In the genomic region with DNA sequence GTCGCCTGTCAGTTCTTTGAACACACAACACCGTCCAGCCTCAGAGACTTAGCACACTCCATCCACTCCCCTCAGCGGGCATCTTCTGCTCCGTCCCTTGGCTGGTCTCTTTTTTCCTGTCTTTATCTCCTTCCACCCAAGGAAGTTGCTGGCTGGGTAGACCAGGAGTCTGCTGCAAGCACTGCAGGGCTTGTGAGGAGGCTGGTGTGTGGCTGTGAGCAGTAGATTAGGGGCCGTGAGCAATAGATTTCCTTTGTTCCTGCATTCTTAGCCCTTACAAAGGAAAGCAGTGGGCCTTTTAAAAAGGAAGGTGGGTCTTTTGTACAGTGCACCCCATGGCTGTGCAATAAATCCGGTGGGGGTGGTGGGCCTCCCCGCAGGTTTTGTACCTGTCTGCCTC, we compare ENCODE assay signal across 22 cellular contexts.
DNase-seq lines count a peak whose midpoint lies in the region; ATAC-seq and TF ChIP-seq lines count a peak whose summit lies in the region.
"Had no signal": no experiment of that assay in that cellular context is flagged by ENCODE, and none has a peak within 500 bp of the region (broad histone marks: within the 10 kb centered on the region; RNA-seq: fewer than 3 reads in every experiment).

No MANE protein-coding gene starts in this region.

- TF ChIP-seq EP300 in upper lobe of left lung (IDR thresholded peaks at IDR 0.05): no peak

- no peaks in the 10 kb centered on the region; the same call in 1 of the 2 replicates for H3K27me3 Mint-ChIP-seq in WTC11 (ENCODE audit: low read depth)

- H3K4me3 ChIP-seq in HUES48 (ENCODE audit: low read depth, low read length) (no peak overlapping the region), gastrocnemius medialis (no peak overlapping the region), upper lobe of left lung (no peak overlapping the region)
- H3K4me3 ChIP-seq: colonic mucosa, testis had no signal

- H3K27ac ChIP-seq in HUES48 (ENCODE audit: low read depth, low read length) (peak overlapping the region; percentile 79), gastrocnemius medialis (peak overlapping the region; percentile 76 to 88 (median 83)), upper lobe of left lung (no peak overlapping the region)
- H3K27ac ChIP-seq: brain microvascular endothelial cell, colonic mucosa, parathyroid adenoma, testis had no signal

- CTCF ChIA-PET in WTC11 (lab: Charles Lee): interaction anchor here (0.6 to 2.9 kb wide), 3 partner anchors 8 to 44 kb away, joined by 3 to 11 read pairs (median 3); no protein-coding TSS in a partner anchor

- peaks cover 87% of the 10 kb centered on the region for H3K4me1 Mint-ChIP-seq in WTC11
- H3K4me1 Mint-ChIP-seq: activated CD4-positive, alpha-beta memory T cell treated with anti-CD3 and anti-CD28 coated beads, Interleukin-2, amount 10 ng/mL, durations not matched to agents 7 days and 5 days; activated naive CD8-positive, alpha-beta T cell treated with anti-CD3 and anti-CD28 coated beads, Interleukin-2, amount 50 U/mL, for 24 hours; naive B cell had no signal

- peak overlapping the region; percentile 57 for H3K27ac Mint-ChIP-seq in WTC11
- H3K27ac Mint-ChIP-seq: activated CD4-positive, alpha-beta memory T cell treated with anti-CD3 and anti-CD28 coated beads, Interleukin-2, amount 10 ng/mL, durations not matched to agents 7 days and 5 days; activated naive CD8-positive, alpha-beta T cell treated with anti-CD3 and anti-CD28 coated beads, Interleukin-2, amount 50 U/mL, for 24 hours had no signal

- no peak overlapping the region; the same call in 1 of the 2 replicates for H3K9ac ChIP-seq in HUES48 (ENCODE audit: low read depth, low read length)
- H3K9ac ChIP-seq: parathyroid adenoma, SK-N-SH had no signal

- WGBS in upper lobe of left lung, 2 donors: 83 to 86% methylated on average over 7 of the region's 7 CpGs

- peaks cover 65% of the 10 kb centered on the region for H3K4me1 ChIP-seq in HUES48 (ENCODE audit: control insufficient read depth, insufficient read depth, low read length)
- peaks cover 31 to 32% of the 10 kb centered on the region in 2 donors for H3K4me1 ChIP-seq in gastrocnemius medialis
- H3K4me1 ChIP-seq in upper lobe of left lung: peaks cover 7 to 24% (median 21%) of the 10 kb centered on the region in 4 donors
- H3K4me1 ChIP-seq: colonic mucosa, parathyroid adenoma, testis had no signal

- no peaks in the 10 kb centered on the region for H3K36me3 Mint-ChIP-seq in WTC11

- H3K36me3 ChIP-seq in HUES48 (ENCODE audit: control insufficient read depth, insufficient read depth, low read length) (0 out of 2 replicates have a peak, but pooled peaks cover 8% of the 10 kb centered on the region), gastrocnemius medialis (no peaks in the 10 kb centered on the region), upper lobe of left lung (peaks cover 0 to 16% (median 6%) of the 10 kb centered on the region in 4 donors)
- H3K36me3 ChIP-seq: brain microvascular endothelial cell, colonic mucosa had no signal

- H3K9me3 Mint-ChIP-seq in WTC11: no peaks in the 10 kb centered on the region
- H3K9me3 Mint-ChIP-seq: activated CD4-positive, alpha-beta memory T cell treated with anti-CD3 and anti-CD28 coated beads, Interleukin-2, amount 10 ng/mL, durations not matched to agents 7 days and 5 days; activated naive CD8-positive, alpha-beta T cell treated with anti-CD3 and anti-CD28 coated beads, Interleukin-2, amount 50 U/mL, for 24 hours had no signal

- no peak for TF ChIP-seq CTCF in WTC11 (IDR thresholded peaks at IDR 0.05)
- TF ChIP-seq CTCF in gastrocnemius medialis (IDR thresholded peaks at IDR 0.05 in 4 of 5, conservative IDR thresholded peaks at IDR 0.05 in 1 of 5): no peak
- no peak for TF ChIP-seq CTCF in upper lobe of left lung (IDR thresholded peaks at IDR 0.05)

- no peak overlapping the region; the same call in 1 of the 2 replicates for H3K4me3 Mint-ChIP-seq in WTC11
- H3K4me3 Mint-ChIP-seq: activated CD4-positive, alpha-beta memory T cell treated with anti-CD3 and anti-CD28 coated beads, Interleukin-2, amount 10 ng/mL, durations not matched to agents 7 days and 5 days; activated naive CD8-positive, alpha-beta T cell treated with anti-CD3 and anti-CD28 coated beads, Interleukin-2, amount 50 U/mL, for 24 hours had no signal

- DNase-seq in WTC11 (ENCODE audit: low spot score) (no peak), kidney tubule cell (ENCODE audit: low spot score) (peak; percentile 16), gastrocnemius medialis (no peak), upper lobe of left lung (no peak)
- DNase-seq: activated CD4-positive, alpha-beta memory T cell treated with anti-CD3 and anti-CD28 coated beads, Interleukin-2, amount 10 ng/mL, durations not matched to agents 7 days and 5 days; activated CD4-positive, CD25-positive, alpha-beta regulatory T cell; activated gamma-delta T cell; activated naive CD8-positive, alpha-beta T cell treated with anti-CD3 and anti-CD28 coated beads, Interleukin-2, amount 50 U/mL, for 24 hours; activated T-cell treated with anti-CD3 and anti-CD28 coated beads for 4 hours; brain microvascular endothelial cell; colonic mucosa; HCEC 1CT; KBM-7; mammary epithelial cell; naive B cell; NCI-H526 treated with DMSO at 0.1 percent for 48 hours; SK-N-SH; testis had no signal

- H3K27me3 ChIP-seq in HUES48 (ENCODE audit: control insufficient read depth, insufficient read depth, low read length): no peaks in the 10 kb centered on the region
- no peaks in the 10 kb centered on the region for H3K27me3 ChIP-seq in gastrocnemius medialis
- H3K27me3 ChIP-seq in upper lobe of left lung: no peaks in the 10 kb centered on the region
- H3K27me3 ChIP-seq: brain microvascular endothelial cell, colonic mucosa, testis had no signal

- in situ Hi-C loops in gastrocnemius medialis (cut with MboI; ENCODE audit: low sequenced_read_pairs in 4 of 4): no loop called here

- POLR2A ChIA-PET in WTC11 (lab: Charles Lee): interaction anchor here (3.1 kb wide), 1 partner anchor 7 kb away, joined by 25 read pairs; no protein-coding TSS in a partner anchor

- TF ChIP-seq POLR2A in gastrocnemius medialis (IDR thresholded peaks at IDR 0.05) (no peak), upper lobe of left lung (IDR thresholded peaks at IDR 0.05) (no peak)

- intact Hi-C loops in gastrocnemius medialis (cut with DNase I; ENCODE audit: low total_unique reads): no loop called here

- no peaks in the 10 kb centered on the region for H3K9me3 ChIP-seq in HUES48 (ENCODE audit: control insufficient read depth, insufficient read depth, low read length)
- no peaks in the 10 kb centered on the region for H3K9me3 ChIP-seq in gastrocnemius medialis
- H3K9me3 ChIP-seq in upper lobe of left lung: no peaks in the 10 kb centered on the region
- H3K9me3 ChIP-seq: colonic mucosa, SK-N-SH, testis had no signal

- ATAC-seq in WTC11 (peak; percentile 49), gastrocnemius medialis (no peak), HG02981 (IDR thresholded peaks at IDR 0.05; ENCODE audit: unreplicated experiment) (no peak), upper lobe of left lung (ENCODE audit: low FRiP score in 2 of 2) (no peak), HG02973 (IDR thresholded peaks at IDR 0.05; ENCODE audit: unreplicated experiment) (no peak)
- ATAC-seq: activated naive CD8-positive, alpha-beta T cell treated with anti-CD3 and anti-CD28 coated beads, Interleukin-2, amount 50 U/mL, for 24 hours had no signal

TF ChIP-seq in WTC11, 78 proteins besides CTCF, POLR2A, EP300 and RAD21:
- TF ChIP-seq ZNF232 (CRISPR knock-in tag; IDR thresholded peaks at IDR 0.05) (peak; percentile 60; the same call in 1 of the 2 replicates), NFE2L1 (CRISPR knock-in tag; IDR thresholded peaks at IDR 0.05) (no peak)

Comparison
In these comparisons a context has a peak if more than half of its experiments do, and no peak if none do; other contexts are left out.
1. H3K27ac ChIP-seq: peak in HUES48 (single experiment) and gastrocnemius medialis (4 of 4); none in upper lobe of left lung (0 of 4).